In the genomic region with DNA sequence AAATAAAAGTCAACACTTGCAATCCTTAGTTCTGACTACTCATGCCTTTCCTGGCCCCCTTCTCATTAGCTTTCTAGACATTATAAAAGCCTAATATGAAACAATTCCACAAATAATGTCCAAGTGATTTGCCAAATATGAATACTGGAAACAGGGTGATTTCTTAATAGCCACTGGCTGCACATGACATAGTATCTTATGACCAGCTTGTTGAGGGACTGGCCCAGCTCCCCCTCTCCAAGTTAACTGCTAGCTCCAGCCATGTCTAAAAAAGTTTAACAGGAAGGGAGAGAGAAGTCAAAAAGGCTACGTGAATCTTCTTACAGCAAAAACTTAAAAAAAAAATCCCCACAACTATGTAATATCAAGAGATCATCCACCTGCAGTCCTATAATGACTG, we compare ENCODE assay signal across 1 cellular context.
TF ChIP-seq lines count a peak whose summit lies in the region.

No MANE protein-coding gene starts in this region.

TF ChIP-seq in liver, 16 proteins besides CTCF, POLR2A, EP300 and RAD21 (continued from another document):
- TF ChIP-seq, protein P1, sequence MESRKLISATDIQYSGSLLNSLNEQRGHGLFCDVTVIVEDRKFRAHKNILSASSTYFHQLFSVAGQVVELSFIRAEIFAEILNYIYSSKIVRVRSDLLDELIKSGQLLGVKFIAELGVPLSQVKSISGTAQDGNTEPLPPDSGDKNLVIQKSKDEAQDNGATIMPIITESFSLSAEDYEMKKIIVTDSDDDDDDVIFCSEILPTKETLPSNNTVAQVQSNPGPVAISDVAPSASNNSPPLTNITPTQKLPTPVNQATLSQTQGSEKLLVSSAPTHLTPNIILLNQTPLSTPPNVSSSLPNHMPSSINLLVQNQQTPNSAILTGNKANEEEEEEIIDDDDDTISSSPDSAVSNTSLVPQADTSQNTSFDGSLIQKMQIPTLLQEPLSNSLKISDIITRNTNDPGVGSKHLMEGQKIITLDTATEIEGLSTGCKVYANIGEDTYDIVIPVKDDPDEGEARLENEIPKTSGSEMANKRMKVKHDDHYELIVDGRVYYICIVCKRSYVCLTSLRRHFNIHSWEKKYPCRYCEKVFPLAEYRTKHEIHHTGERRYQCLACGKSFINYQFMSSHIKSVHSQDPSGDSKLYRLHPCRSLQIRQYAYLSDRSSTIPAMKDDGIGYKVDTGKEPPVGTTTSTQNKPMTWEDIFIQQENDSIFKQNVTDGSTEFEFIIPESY (IDR thresholded peaks at IDR 0.05), result no peak
- TF ChIP-seq TAF1 (conservative IDR thresholded peaks at IDR 0.05), result no peak
TF ChIP-seq in liver: peak in this region for 0.
